In the genomic region with DNA sequence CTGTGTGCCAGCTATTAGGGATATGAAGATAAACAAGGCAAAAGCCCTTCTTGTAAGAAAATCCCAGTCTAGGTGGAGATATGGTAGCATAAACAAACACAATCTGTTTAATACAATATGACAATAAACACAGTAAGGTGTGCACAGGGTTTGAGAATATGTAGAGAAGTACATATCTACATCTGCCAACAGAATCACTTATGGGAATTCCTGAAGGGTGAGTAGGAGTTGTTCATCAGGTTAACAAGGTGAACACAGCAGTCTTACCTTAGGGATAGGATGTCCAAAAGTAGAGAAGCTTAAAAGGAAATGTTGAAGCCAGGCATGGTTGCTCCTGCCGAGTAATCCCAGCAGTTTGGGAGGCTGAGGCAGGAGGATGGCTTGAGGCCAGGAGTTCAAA, we compare ENCODE assay signal across 25 cellular contexts. TPM values are rescaled to one million over a fixed set of nuclear protein-coding genes. Genes with fewer than 3 reads are reported as not detected.
"Had no signal": no experiment of that assay in that cellular context is flagged by ENCODE, and none has a peak within 500 bp of the region (broad histone marks: within the 10 kb centered on the region; RNA-seq: fewer than 3 reads in every experiment).

No MANE protein-coding gene starts in this region.

- H3K27me3 ChIP-seq: SJSA1 had no signal

- H3K27ac ChIP-seq: HL-60, SJSA1, SK-N-MC had no signal

- DNase-seq: IMR-90, Karpas-422, KG1, MV-4-11, NCI-H1048, NCI-H1105, NCI-H1417 treated with DMSO at 0.1 percent for 48 hours, NCI-H146, NCI-H1694 treated with DMSO at 0.1 percent for 48 hours, NCI-H1930, NCI-H2081, NCI-H2107, NCI-H226, NCI-H446, NCI-H510A, NCI-H524 treated with DMSO at 0.1 percent for 48 hours, NCI-H69, NCI-H774, Right ventricle myocardium superior, SIG-M5 had no signal

- H3K9me3 ChIP-seq: SJSA1 had no signal

- H3K36me3 ChIP-seq: SJSA1 had no signal

- ATAC-seq: Panc1 had no signal

- H3K4me3 ChIP-seq: SJSA1, SK-N-MC had no signal

RNA-seq across cellular contexts. Expression of a gene that starts 57.7 kb away (rescaled TPM):
- total RNA-seq: HT-29 had no signal
